1 cellular context compared by ENCODE assay signal in the genomic region with DNA sequence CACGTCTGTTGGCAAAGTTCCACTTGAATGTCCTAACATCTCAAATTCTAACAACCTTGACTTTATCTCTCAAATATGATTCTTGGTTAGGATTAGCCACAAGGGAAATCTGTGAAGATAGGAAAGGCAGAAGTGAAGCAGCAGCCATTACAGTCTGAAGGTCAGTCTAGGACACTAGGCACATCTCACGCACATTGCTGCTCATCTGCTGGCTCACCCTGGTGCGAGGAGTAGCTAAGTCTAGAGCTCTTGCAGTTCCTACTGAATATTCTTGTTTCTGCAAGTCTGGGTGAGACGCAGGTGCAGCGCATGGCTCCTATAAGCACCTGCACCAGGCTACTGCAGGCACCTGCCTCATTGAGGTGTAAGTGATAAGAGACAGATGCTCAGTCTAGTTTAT.
TF ChIP-seq lines count a peak whose summit lies in the region.

No MANE protein-coding gene starts in this region.

TF ChIP-seq in HepG2, 621 proteins besides CTCF, POLR2A, EP300 and RAD21:
- TF ChIP-seq, protein P1, sequence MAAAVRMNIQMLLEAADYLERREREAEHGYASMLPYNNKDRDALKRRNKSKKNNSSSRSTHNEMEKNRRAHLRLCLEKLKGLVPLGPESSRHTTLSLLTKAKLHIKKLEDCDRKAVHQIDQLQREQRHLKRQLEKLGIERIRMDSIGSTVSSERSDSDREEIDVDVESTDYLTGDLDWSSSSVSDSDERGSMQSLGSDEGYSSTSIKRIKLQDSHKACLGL (CRISPR knock-in tag; IDR thresholded peaks at IDR 0.05) = no peak
- TF ChIP-seq, protein P2, sequence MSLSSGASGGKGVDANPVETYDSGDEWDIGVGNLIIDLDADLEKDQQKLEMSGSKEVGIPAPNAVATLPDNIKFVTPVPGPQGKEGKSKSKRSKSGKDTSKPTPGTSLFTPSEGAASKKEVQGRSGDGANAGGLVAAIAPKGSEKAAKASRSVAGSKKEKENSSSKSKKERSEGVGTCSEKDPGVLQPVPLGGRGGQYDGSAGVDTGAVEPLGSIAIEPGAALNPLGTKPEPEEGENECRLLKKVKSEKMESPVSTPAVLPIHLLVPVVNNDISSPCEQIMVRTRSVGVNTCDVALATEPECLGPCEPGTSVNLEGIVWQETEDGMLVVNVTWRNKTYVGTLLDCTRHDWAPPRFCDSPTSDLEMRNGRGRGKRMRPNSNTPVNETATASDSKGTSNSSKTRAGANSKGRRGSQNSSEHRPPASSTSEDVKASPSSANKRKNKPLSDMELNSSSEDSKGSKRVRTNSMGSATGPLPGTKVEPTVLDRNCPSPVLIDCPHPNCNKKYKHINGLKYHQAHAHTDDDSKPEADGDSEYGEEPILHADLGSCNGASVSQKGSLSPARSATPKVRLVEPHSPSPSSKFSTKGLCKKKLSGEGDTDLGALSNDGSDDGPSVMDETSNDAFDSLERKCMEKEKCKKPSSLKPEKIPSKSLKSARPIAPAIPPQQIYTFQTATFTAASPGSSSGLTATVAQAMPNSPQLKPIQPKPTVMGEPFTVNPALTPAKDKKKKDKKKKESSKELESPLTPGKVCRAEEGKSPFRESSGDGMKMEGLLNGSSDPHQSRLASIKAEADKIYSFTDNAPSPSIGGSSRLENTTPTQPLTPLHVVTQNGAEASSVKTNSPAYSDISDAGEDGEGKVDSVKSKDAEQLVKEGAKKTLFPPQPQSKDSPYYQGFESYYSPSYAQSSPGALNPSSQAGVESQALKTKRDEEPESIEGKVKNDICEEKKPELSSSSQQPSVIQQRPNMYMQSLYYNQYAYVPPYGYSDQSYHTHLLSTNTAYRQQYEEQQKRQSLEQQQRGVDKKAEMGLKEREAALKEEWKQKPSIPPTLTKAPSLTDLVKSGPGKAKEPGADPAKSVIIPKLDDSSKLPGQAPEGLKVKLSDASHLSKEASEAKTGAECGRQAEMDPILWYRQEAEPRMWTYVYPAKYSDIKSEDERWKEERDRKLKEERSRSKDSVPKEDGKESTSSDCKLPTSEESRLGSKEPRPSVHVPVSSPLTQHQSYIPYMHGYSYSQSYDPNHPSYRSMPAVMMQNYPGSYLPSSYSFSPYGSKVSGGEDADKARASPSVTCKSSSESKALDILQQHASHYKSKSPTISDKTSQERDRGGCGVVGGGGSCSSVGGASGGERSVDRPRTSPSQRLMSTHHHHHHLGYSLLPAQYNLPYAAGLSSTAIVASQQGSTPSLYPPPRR (CRISPR knock-in tag; IDR thresholded peaks at IDR 0.05; ENCODE audit: borderline replicate concordance) = no peak
- no peak for TF ChIP-seq PATZ1 (CRISPR knock-in tag; IDR thresholded peaks at IDR 0.05)
- TF ChIP-seq TCF7 (IDR thresholded peaks at IDR 0.05; ENCODE audit: low read depth) = no peak
- no peak for TF ChIP-seq TSC22D2 (CRISPR knock-in tag; IDR thresholded peaks at IDR 0.05; ENCODE audit: borderline replicate concordance)
